ENCODE assay signal across 12 cellular contexts in the genomic region with DNA sequence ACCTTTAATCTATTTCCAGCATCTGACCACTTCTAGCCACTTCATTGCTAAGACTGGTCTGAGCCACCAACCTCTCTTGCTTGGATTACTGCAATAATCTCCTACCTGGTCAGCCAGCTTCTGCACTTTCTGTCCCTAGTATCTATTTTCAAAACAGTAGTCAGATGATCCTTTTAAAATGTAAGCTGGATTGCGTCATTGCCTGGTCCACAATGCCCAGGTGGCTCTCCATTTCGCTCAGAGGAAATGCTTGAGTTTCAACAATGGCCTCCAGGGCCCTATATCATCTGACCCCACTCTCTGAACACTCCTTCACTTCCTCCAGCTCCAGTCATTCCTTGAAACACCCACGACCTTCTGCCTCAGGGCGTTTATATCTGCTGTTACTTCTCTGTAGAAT.
DNase-seq lines count a peak whose midpoint lies in the region; ATAC-seq lines count a peak whose summit lies in the region.
"Had no signal": no experiment of that assay in that cellular context is flagged by ENCODE, and none has a peak within 500 bp of the region (broad histone marks: within the 10 kb centered on the region; RNA-seq: fewer than 3 reads in every experiment).

No MANE protein-coding gene starts in this region.

- H3K4me1 Mint-ChIP-seq in stimulated activated naive CD8-positive, alpha-beta T cell treated with anti-CD3 and anti-CD28 coated beads, Interleukin-15, amount 100 ng/mL, for 72 hours = no peaks in the 10 kb centered on the region

- H3K9me3 Mint-ChIP-seq in stimulated activated naive CD8-positive, alpha-beta T cell treated with anti-CD3 and anti-CD28 coated beads, Interleukin-15, amount 100 ng/mL, for 72 hours = peaks cover 4 to 8% of the 10 kb centered on the region in 2 donors

- peaks cover 63% of the 10 kb centered on the region for H3K27me3 Mint-ChIP-seq in stimulated activated naive CD8-positive, alpha-beta T cell treated with anti-CD3 and anti-CD28 coated beads, Interleukin-15, amount 100 ng/mL, for 72 hours

- H3K27ac Mint-ChIP-seq in stimulated activated naive CD8-positive, alpha-beta T cell treated with anti-CD3 and anti-CD28 coated beads, Interleukin-15, amount 100 ng/mL, for 72 hours = peak overlapping the region in 1 of 2 donors; percentile 24
- H3K27ac Mint-ChIP-seq: activated naive CD4-positive, alpha-beta T cell treated with anti-CD3 and anti-CD28 coated beads, Interleukin-2, amount 50 U/mL, for 72 hours had no signal

- ATAC-seq in GM19351 (IDR thresholded peaks at IDR 0.05; ENCODE audit: unreplicated experiment) = peak; percentile 66
- peak; percentile 59 for ATAC-seq in HG02973 (IDR thresholded peaks at IDR 0.05; ENCODE audit: unreplicated experiment)
- no peak for ATAC-seq in activated CD4-positive, CD25-positive, alpha-beta regulatory T cell treated with anti-CD3 and anti-CD28 coated beads, Interleukin-2, amount 50 U/mL, for 24 hours
- ATAC-seq in HG03460 (IDR thresholded peaks at IDR 0.05; ENCODE audit: unreplicated experiment) = no peak
- ATAC-seq in stimulated activated naive CD8-positive, alpha-beta T cell treated with anti-CD3 and anti-CD28 coated beads, Interleukin-15, amount 100 ng/mL, for 72 hours = no peak
- ATAC-seq: lower lobe of right lung had no signal

- DNase-seq in CD1c-positive myeloid dendritic cell (ENCODE audit: extremely low spot score) (peak; percentile 2), NCI-H510A treated with DMSO at 0.1 percent for 48 hours (lab: John Stamatoyannopoulos, UW) (peak; percentile 90)
- DNase-seq in stimulated activated naive CD8-positive, alpha-beta T cell treated with anti-CD3 and anti-CD28 coated beads, Interleukin-15, amount 100 ng/mL, for 72 hours = no peak
- DNase-seq in activated CD4-positive, alpha-beta T cell treated with anti-CD3 and anti-CD28 coated beads, Interleukin-2, amount 50 U/mL, for 1 hour = no peak
- DNase-seq: colonic mucosa, lower lobe of right lung, posterior cingulate gyrus had no signal

- no peak overlapping the region for H3K4me3 Mint-ChIP-seq in stimulated activated naive CD8-positive, alpha-beta T cell treated with anti-CD3 and anti-CD28 coated beads, Interleukin-15, amount 100 ng/mL, for 72 hours

Comparison
In these comparisons a context has a peak if more than half of its experiments do, and no peak if none do; other contexts are left out.
1. DNase-seq: peak in CD1c-positive myeloid dendritic cell (single experiment) and NCI-H510A treated with DMSO at 0.1 percent for 48 hours (single experiment); none in stimulated activated naive CD8-positive, alpha-beta T cell treated with anti-CD3 and anti-CD28 coated beads, Interleukin-15, amount 100 ng/mL, for 72 hours (0 of 2) and activated CD4-positive, alpha-beta T cell treated with anti-CD3 and anti-CD28 coated beads, Interleukin-2, amount 50 U/mL, for 1 hour (single experiment).
2. ATAC-seq: peak in GM19351 (single experiment) and HG02973 (single experiment); none in activated CD4-positive, CD25-positive, alpha-beta regulatory T cell treated with anti-CD3 and anti-CD28 coated beads, Interleukin-2, amount 50 U/mL, for 24 hours (0 of 2), HG03460 (single experiment) and stimulated activated naive CD8-positive, alpha-beta T cell treated with anti-CD3 and anti-CD28 coated beads, Interleukin-15, amount 100 ng/mL, for 72 hours (single experiment).